Comparison of ENCODE assay signal across 26 cellular contexts in the genomic region with DNA sequence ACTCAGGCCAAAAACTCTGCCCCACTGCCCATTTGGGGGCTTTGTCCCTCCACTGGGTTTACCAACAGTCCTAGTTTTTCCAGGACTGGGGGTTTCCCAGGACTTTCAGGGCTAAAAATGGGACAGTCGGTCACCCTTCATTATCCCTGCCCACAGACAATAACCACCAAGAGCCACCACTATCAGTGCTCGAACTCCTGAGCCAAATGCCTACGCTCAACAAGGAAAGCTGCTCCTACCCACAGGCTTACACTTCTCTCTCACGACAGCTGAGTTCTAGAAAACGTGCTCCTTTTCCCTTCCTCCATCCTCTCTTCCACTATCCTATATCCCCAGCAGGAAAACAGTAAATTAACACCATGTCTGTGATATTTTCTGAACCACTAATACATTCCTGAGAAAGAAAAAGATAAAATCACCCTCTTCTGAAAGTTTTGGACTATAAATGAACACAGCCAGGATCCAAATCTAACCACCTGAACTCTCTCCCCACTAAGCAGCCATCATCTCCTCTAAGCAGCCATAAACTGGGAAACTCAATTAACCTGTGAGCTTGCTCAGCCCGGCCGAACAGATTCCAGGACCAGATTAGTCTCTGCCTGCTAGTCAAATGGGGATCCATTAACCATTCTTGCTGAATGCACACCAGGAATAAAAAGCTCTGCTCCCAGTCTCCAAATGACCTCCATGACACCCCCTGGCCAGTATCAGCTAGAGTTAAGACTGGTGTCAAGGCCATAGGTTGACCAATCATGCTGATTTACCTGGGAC. TPM values are rescaled to one million over a fixed set of nuclear protein-coding genes. Genes with fewer than 3 reads are reported as not detected.
A peak's percentile ranks its signal among the peaks of the same experiment; 100 is the strongest.
DNase-seq lines count a peak whose midpoint lies in the region; ATAC-seq and TF ChIP-seq lines count a peak whose summit lies in the region.
"Had no signal": no experiment of that assay in that cellular context is flagged by ENCODE, and none has a peak within 500 bp of the region (broad histone marks: within the 10 kb centered on the region; RNA-seq: fewer than 3 reads in every experiment).

No MANE protein-coding gene starts in this region.

- H3K9me3 Mint-ChIP-seq in activated naive CD4-positive, alpha-beta T cell treated with anti-CD3 and anti-CD28 coated beads, Interleukin-2, amount 50 U/mL, for 72 hours: peaks cover 0 to 7% of the 10 kb centered on the region in 2 donors
- H3K9me3 Mint-ChIP-seq: activated CD4-positive, alpha-beta memory T cell treated with anti-CD3 and anti-CD28 coated beads for 36 hours; effector memory CD8-positive, alpha-beta T cell; stimulated activated naive CD8-positive, alpha-beta T cell treated with anti-CD3 and anti-CD28 coated beads, Interleukin-15, amount 100 ng/mL, for 72 hours had no signal

- H3K4me3 ChIP-seq in upper lobe of right lung: no peak overlapping the region
- H3K4me3 ChIP-seq: coronary artery, heart left ventricle, MG63, PC-9, tibial artery had no signal

- H3K9me3 ChIP-seq in upper lobe of right lung: no peaks in the 10 kb centered on the region
- H3K9me3 ChIP-seq: MG63, tibial artery had no signal

- no peak for ATAC-seq in activated naive CD4-positive, alpha-beta T cell treated with anti-CD3 and anti-CD28 coated beads, Interleukin-2, amount 50 U/mL, for 72 hours
- no peak for ATAC-seq in upper lobe of right lung
- ATAC-seq: effector memory CD8-positive, alpha-beta T cell; esophagus mucosa; foreskin keratinocyte; stimulated activated naive CD8-positive, alpha-beta T cell treated with anti-CD3 and anti-CD28 coated beads, Interleukin-15, amount 100 ng/mL, for 72 hours had no signal

- H3K27ac Mint-ChIP-seq in activated naive CD4-positive, alpha-beta T cell treated with anti-CD3 and anti-CD28 coated beads, Interleukin-2, amount 50 U/mL, for 72 hours: peak overlapping the region; percentile 16 to 83
- H3K27ac Mint-ChIP-seq: activated CD4-positive, alpha-beta memory T cell treated with anti-CD3 and anti-CD28 coated beads for 36 hours had no signal

- TF ChIP-seq CTCF in upper lobe of right lung (IDR thresholded peaks at IDR 0.05): no peak

- DNase-seq in activated naive CD4-positive, alpha-beta T cell treated with anti-CD3 and anti-CD28 coated beads, Interleukin-2, amount 50 U/mL, for 72 hours (ENCODE audit: low spot score in 2 of 2): no peak
- no peak for DNase-seq in activated naive CD4-positive, alpha-beta T cell (lab: John Stamatoyannopoulos, UW)
- DNase-seq in SK-N-DZ (ENCODE audit: low spot score): peak; percentile 72
- DNase-seq in left kidney (ENCODE audit: low read depth, low spot score): peak; percentile 41
- no peak for DNase-seq in upper lobe of right lung
- DNase-seq in iPS-NIHi11 (ENCODE audit: low spot score): no peak
- DNase-seq in stimulated activated naive CD4-positive, alpha-beta T cell (lab: John Stamatoyannopoulos, UW): no peak
- DNase-seq: activated CD4-positive, alpha-beta memory T cell treated with anti-CD3 and anti-CD28 coated beads for 36 hours; activated CD4-positive, CD25-positive, alpha-beta regulatory T cell; activated effector memory CD4-positive, alpha-beta T cell treated with Interleukin-2 at 50 U/mL for 16 hours; amygdala; effector memory CD8-positive, alpha-beta T cell; foreskin keratinocyte; heart left ventricle; KG1; MG63; NCI-H1105 treated with DMSO at 0.1 percent for 48 hours; NCI-H1930; NCI-H524; PC-9; Right ventricle myocardium superior; stimulated activated naive CD8-positive, alpha-beta T cell treated with anti-CD3 and anti-CD28 coated beads, Interleukin-15, amount 100 ng/mL, for 72 hours; SW 1271; tibial artery had no signal

- peak overlapping the region; percentile 40 for H3K27ac ChIP-seq in upper lobe of right lung
- H3K27ac ChIP-seq: foreskin keratinocyte, PC-9, tibial artery had no signal

- no peaks in the 10 kb centered on the region for H3K4me1 ChIP-seq in upper lobe of right lung
- H3K4me1 ChIP-seq: foreskin keratinocyte had no signal

- H3K27me3 ChIP-seq in upper lobe of right lung: no peaks in the 10 kb centered on the region
- H3K27me3 ChIP-seq: foreskin keratinocyte, heart left ventricle, MG63, tibial artery had no signal

- no peaks in the 10 kb centered on the region for H3K36me3 ChIP-seq in upper lobe of right lung
- H3K36me3 ChIP-seq: MG63 had no signal

- intact Hi-C loops in upper lobe of right lung (cut with DNase I): no loop called here

- H3K36me3 Mint-ChIP-seq in activated naive CD4-positive, alpha-beta T cell treated with anti-CD3 and anti-CD28 coated beads, Interleukin-2, amount 50 U/mL, for 72 hours: peaks cover 25 to 34% of the 10 kb centered on the region in 2 donors

RNA-seq across cellular contexts. Expression of a gene that starts 41.8 kb away (rescaled TPM):
- total RNA-seq in activated naive CD4-positive, alpha-beta T cell treated with anti-CD3 and anti-CD28 coated beads, Interleukin-2, amount 50 U/mL, for 72 hours: 10 to 100 TPM in 1 of 2 donors, 1 to 10 TPM in 1; 3.1 to 17.2 TPM
- 3.4 and 4.1 TPM in 2 replicates for polyA plus RNA-seq in SK-N-DZ (2014; cell fraction: cytosol; rRNA removed)
- 14.0 and 20.3 TPM in 2 replicates for polyA plus RNA-seq in SK-N-DZ (2014; cell fraction: nucleus; rRNA removed)
- 6.8 TPM for total RNA-seq in upper lobe of right lung

Comparison
In these comparisons a context has a peak if more than half of its experiments do, and no peak if none do; other contexts are left out.
1. DNase-seq: peak in SK-N-DZ (single experiment) and left kidney (single experiment); none in activated naive CD4-positive, alpha-beta T cell treated with anti-CD3 and anti-CD28 coated beads, Interleukin-2, amount 50 U/mL, for 72 hours (0 of 2), activated naive CD4-positive, alpha-beta T cell (0 of 4), upper lobe of right lung (single experiment), iPS-NIHi11 (single experiment) and stimulated activated naive CD4-positive, alpha-beta T cell (0 of 6).